5 cellular contexts compared by ENCODE assay signal in the genomic region with DNA sequence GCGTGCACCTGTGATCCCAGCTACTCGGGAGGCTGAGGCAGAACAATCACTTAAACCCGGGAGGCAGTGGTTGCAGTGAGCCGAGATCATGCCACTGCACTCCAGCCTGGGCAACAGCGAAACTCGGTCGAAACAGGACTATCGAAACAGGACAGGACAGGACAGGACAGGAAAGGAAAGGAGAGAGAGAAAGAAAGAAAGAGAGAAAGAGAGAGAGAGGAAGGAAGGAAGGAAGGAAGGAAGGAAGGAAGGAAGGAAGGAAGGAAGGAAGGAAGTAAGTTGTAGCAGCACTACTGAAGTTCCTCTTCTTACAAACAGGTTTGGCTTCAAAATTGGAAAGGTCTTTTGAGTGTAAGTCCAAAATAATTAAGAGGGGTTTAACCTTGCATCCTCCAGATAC. TPM values are rescaled to one million over a fixed set of nuclear protein-coding genes. Genes with fewer than 3 reads are reported as not detected.
"Had no signal": no experiment of that assay in that cellular context is flagged by ENCODE, and none has a peak within 500 bp of the region (broad histone marks: within the 10 kb centered on the region; RNA-seq: fewer than 3 reads in every experiment).

No MANE protein-coding gene starts in this region.

RNA-seq across cellular contexts. Expression of gene MYL4, which starts 34.3 kb away (rescaled TPM):
- total RNA-seq: esophagus mucosa, kidney, left lobe of liver, mononuclear cell had no signal
- polyA plus RNA-seq: neural cell had no signal
